Comparison of ENCODE assay signal across 26 cellular contexts in genomic region chr1:5526822-5527551, GRCh38.
"Had no signal": no experiment of that assay in that cellular context is flagged by ENCODE, and none has a peak within 500 bp of the region (broad histone marks: within the 10 kb centered on the region; RNA-seq: fewer than 3 reads in every experiment).

No MANE protein-coding gene starts in this region.

- H3K27ac Mint-ChIP-seq: activated CD4-positive, alpha-beta memory T cell treated with anti-CD3 and anti-CD28 coated beads for 36 hours; activated CD4-positive, alpha-beta T cell treated with anti-CD3 and anti-CD28 coated beads, Interleukin-2, amount 10 ng/mL, durations not matched to agents 7 days and 5 days; activated naive CD4-positive, alpha-beta T cell treated with anti-CD3 and anti-CD28 coated beads for 36 hours; activated naive CD8-positive, alpha-beta T cell; activated T-helper 17 cell treated with anti-CD3 and anti-CD28 coated beads, Interleukin-2, amount 50 U/mL, for 72 hours had no signal

- H3K4me3 Mint-ChIP-seq: activated CD4-positive, alpha-beta memory T cell treated with anti-CD3 and anti-CD28 coated beads for 36 hours; activated CD4-positive, alpha-beta T cell treated with anti-CD3 and anti-CD28 coated beads, Interleukin-2, amount 10 ng/mL, durations not matched to agents 7 days and 5 days; activated naive CD4-positive, alpha-beta T cell treated with anti-CD3 and anti-CD28 coated beads for 36 hours; activated naive CD8-positive, alpha-beta T cell; activated T-cell treated with anti-CD3 and anti-CD28 coated beads, Interleukin-2, amount 50 U/mL, for 4 hours; activated T-helper 17 cell treated with anti-CD3 and anti-CD28 coated beads, Interleukin-2, amount 50 U/mL, for 72 hours; central memory CD8-positive, alpha-beta T cell had no signal

- H3K4me1 Mint-ChIP-seq: activated CD4-positive, alpha-beta T cell treated with anti-CD3 and anti-CD28 coated beads, Interleukin-2, amount 10 ng/mL, durations not matched to agents 7 days and 5 days; activated T-helper 17 cell treated with anti-CD3 and anti-CD28 coated beads, Interleukin-2, amount 50 U/mL, for 72 hours; central memory CD8-positive, alpha-beta T cell had no signal

- DNase-seq: activated CD4-positive, alpha-beta memory T cell treated with anti-CD3 and anti-CD28 coated beads for 36 hours; activated CD4-positive, alpha-beta T cell treated with anti-CD3 and anti-CD28 coated beads, Interleukin-2, amount 10 ng/mL, durations not matched to agents 7 days and 5 days; activated CD4-positive, CD25-positive, alpha-beta regulatory T cell; activated gamma-delta T cell; activated naive CD4-positive, alpha-beta T cell treated with anti-CD3 and anti-CD28 coated beads for 36 hours; activated T-cell treated with anti-CD3 and anti-CD28 coated beads, Interleukin-2, amount 50 U/mL, for 4 hours; amygdala; MM.1S; NCI-H1105; NCI-H1436; NCI-H1694 treated with DMSO at 0.1 percent for 48 hours; NCI-H2029 treated with DMSO at 0.1 percent for 48 hours; NCI-H345; NCI-H510A; NCI-H526 treated with DMSO at 0.1 percent for 48 hours; NK-92 treated with Interleukin-12 subunit alpha and Interleukin-12 subunit beta, amount 100 ng/mL, for 24 hours; OCI-M1; Right ventricle myocardium superior; RPMI8226; SJCRH30; SK-N-SH; T-helper 1 cell had no signal

- ATAC-seq: activated T-cell treated with anti-CD3 and anti-CD28 coated beads, Interleukin-2, amount 50 U/mL, for 4 hours; activated T-helper 17 cell treated with anti-CD3 and anti-CD28 coated beads, Interleukin-2, amount 50 U/mL, for 72 hours had no signal

- H3K36me3 Mint-ChIP-seq: activated CD4-positive, alpha-beta memory T cell treated with anti-CD3 and anti-CD28 coated beads for 36 hours; activated naive CD8-positive, alpha-beta T cell; brain had no signal

- H3K9me3 Mint-ChIP-seq: activated CD4-positive, alpha-beta T cell treated with anti-CD3 and anti-CD28 coated beads, Interleukin-2, amount 10 ng/mL, durations not matched to agents 7 days and 5 days had no signal

- H3K27me3 Mint-ChIP-seq: activated CD4-positive, alpha-beta T cell treated with anti-CD3 and anti-CD28 coated beads, Interleukin-2, amount 10 ng/mL, durations not matched to agents 7 days and 5 days had no signal
